Comparison of ENCODE assay signal across 18 cellular contexts in the genomic region with DNA sequence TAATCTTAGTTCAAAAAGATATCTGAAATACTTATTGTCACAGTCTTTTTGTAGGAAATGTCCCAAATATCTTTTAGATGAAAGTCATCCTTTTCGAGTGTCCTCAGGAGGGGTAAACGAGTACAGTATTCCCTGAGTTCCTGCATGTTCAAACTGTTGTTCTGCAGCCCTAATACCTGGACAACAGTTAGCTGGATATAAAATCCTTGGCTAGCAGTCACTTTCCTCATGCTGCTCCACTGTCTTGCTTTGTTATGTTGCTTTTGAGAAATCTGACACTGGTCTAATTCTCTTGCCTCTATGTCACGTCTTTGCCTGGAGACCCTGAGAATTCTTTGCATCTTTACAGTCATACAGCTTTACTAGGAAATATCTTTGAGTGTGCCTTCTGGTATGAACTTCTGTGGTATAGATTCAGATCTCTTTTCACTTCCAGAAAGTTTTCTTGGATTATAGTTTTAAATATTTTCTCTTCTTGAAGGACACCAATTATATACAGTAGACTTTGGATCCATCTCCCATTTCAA. TPM values are rescaled to one million over a fixed set of nuclear protein-coding genes. Genes with fewer than 3 reads are reported as not detected.
DNase-seq lines count a peak whose midpoint lies in the region; ATAC-seq, FAIRE-seq and TF ChIP-seq lines count a peak whose summit lies in the region.
"Had no signal": no experiment of that assay in that cellular context is flagged by ENCODE, and none has a peak within 500 bp of the region (broad histone marks: within the 10 kb centered on the region; RNA-seq: fewer than 3 reads in every experiment).

No MANE protein-coding gene starts in this region.

- no peak for FAIRE-seq in astrocyte (lab: Jason Lieb, UNC)
- FAIRE-seq: G401.6, GM12892, GM19239 had no signal

- H2AFZ ChIP-seq in astrocyte (ENCODE audit: low read depth, low read length): no peak overlapping the region

- H3K27me3 ChIP-seq in astrocyte (ENCODE audit: insufficient read depth, low read length) (no peaks in the 10 kb centered on the region), foreskin keratinocyte (no peaks in the 10 kb centered on the region)
- H3K27me3 ChIP-seq: BLaER1 treated with 17β-estradiol and CSF1 and Interleukin-3, amounts not matched to agents 10 nM and 100 nM had no signal

- H3K4me3 ChIP-seq in astrocyte (ENCODE audit: insufficient read depth, low read depth, low read length): no peak overlapping the region
- H3K4me3 ChIP-seq: BLaER1 treated with 17β-estradiol and CSF1 and Interleukin-3, amounts not matched to agents 10 nM and 100 nM had no signal

- no peaks in the 10 kb centered on the region for H3K36me3 ChIP-seq in astrocyte (ENCODE audit: insufficient read depth, low read length)

- TF ChIP-seq CTCF in HFFc6 (IDR thresholded peaks at IDR 0.05) (no peak), astrocyte (IDR thresholded peaks at IDR 0.05; ENCODE audit: insufficient read depth, low read depth, low read length) (no peak), foreskin keratinocyte (conservative IDR thresholded peaks at IDR 0.05) (no peak)

- no peak for ATAC-seq in stimulated activated effector memory CD8-positive, alpha-beta T cell treated with anti-CD3 and anti-CD28 coated beads, Interleukin-12 subunit alpha, Interleukin-12 subunit beta, amount 100 ng/mL, for 72 hours
- ATAC-seq in esophagus mucosa: no peak
- ATAC-seq in foreskin keratinocyte: no peak
- ATAC-seq in left lobe of liver: no peak

- peaks cover 18% of the 10 kb centered on the region for H3K4me1 Mint-ChIP-seq in activated CD4-positive, alpha-beta T cell treated with anti-CD3 and anti-CD28 coated beads, Interleukin-2, amount 10 ng/mL, durations not matched to agents 24 days and 14 days
- H3K4me1 Mint-ChIP-seq in HFFc6 (ENCODE audit: low read depth): peaks cover 37% of the 10 kb centered on the region
- peaks cover 15% of the 10 kb centered on the region for H3K4me1 Mint-ChIP-seq in astrocyte (ENCODE audit: low read depth, unreplicated experiment)
- peaks cover 21% of the 10 kb centered on the region for H3K4me1 Mint-ChIP-seq in stimulated activated effector memory CD8-positive, alpha-beta T cell treated with anti-CD3 and anti-CD28 coated beads, Interleukin-12 subunit alpha, Interleukin-12 subunit beta, amount 100 ng/mL, for 72 hours

- no peaks in the 10 kb centered on the region for H3K9me3 ChIP-seq in astrocyte (ENCODE audit: insufficient read depth, low read depth, low read length)

- peak; percentile 18 for DNase-seq in activated CD4-positive, alpha-beta T cell treated with anti-CD3 and anti-CD28 coated beads, Interleukin-2, amount 10 ng/mL, durations not matched to agents 24 days and 14 days
- DNase-seq in activated CD4-positive, alpha-beta T cell treated with anti-CD3 and anti-CD28 coated beads, Interleukin-2, amount 50 U/mL, for 4 hours: no peak
- DNase-seq in HFFc6: no peak
- DNase-seq in astrocyte (ENCODE audit: low read depth): no peak
- DNase-seq in stimulated activated effector memory CD8-positive, alpha-beta T cell treated with anti-CD3 and anti-CD28 coated beads, Interleukin-12 subunit alpha, Interleukin-12 subunit beta, amount 100 ng/mL, for 72 hours (ENCODE audit: low spot score in 2 of 2): no peak
- no peak for DNase-seq in foreskin keratinocyte
- no peak for DNase-seq in left lobe of liver (ENCODE audit: low spot score)
- DNase-seq: ACHN; CD4-positive, CD25-positive, alpha-beta regulatory T cell; DMS79; EL; GOT3 had no signal

- no peaks in the 10 kb centered on the region for H3K9me3 Mint-ChIP-seq in activated CD4-positive, alpha-beta T cell treated with anti-CD3 and anti-CD28 coated beads, Interleukin-2, amount 10 ng/mL, durations not matched to agents 24 days and 14 days
- H3K9me3 Mint-ChIP-seq in HFFc6 (no peaks in the 10 kb centered on the region), astrocyte (ENCODE audit: unreplicated experiment) (no peaks in the 10 kb centered on the region)
- no peaks in the 10 kb centered on the region for H3K9me3 Mint-ChIP-seq in stimulated activated effector memory CD8-positive, alpha-beta T cell treated with anti-CD3 and anti-CD28 coated beads, Interleukin-12 subunit alpha, Interleukin-12 subunit beta, amount 100 ng/mL, for 72 hours
- H3K9me3 Mint-ChIP-seq: CD4-positive, CD25-positive, alpha-beta regulatory T cell had no signal

- H3K4me3 Mint-ChIP-seq in activated CD4-positive, alpha-beta T cell treated with anti-CD3 and anti-CD28 coated beads, Interleukin-2, amount 10 ng/mL, durations not matched to agents 24 days and 14 days: no peak overlapping the region
- peak overlapping the region; percentile 56; the same call in 1 of the 2 replicates for H3K4me3 Mint-ChIP-seq in HFFc6
- no peak overlapping the region for H3K4me3 Mint-ChIP-seq in astrocyte (ENCODE audit: unreplicated experiment)
- H3K4me3 Mint-ChIP-seq in stimulated activated effector memory CD8-positive, alpha-beta T cell treated with anti-CD3 and anti-CD28 coated beads, Interleukin-12 subunit alpha, Interleukin-12 subunit beta, amount 100 ng/mL, for 72 hours: no peak overlapping the region

- no peak overlapping the region for H3K27ac Mint-ChIP-seq in activated CD4-positive, alpha-beta T cell treated with anti-CD3 and anti-CD28 coated beads, Interleukin-2, amount 10 ng/mL, durations not matched to agents 24 days and 14 days
- H3K27ac Mint-ChIP-seq in HFFc6 (peak overlapping the region; percentile 79; the same call in 1 of the 2 replicates), astrocyte (ENCODE audit: unreplicated experiment) (peak overlapping the region; percentile 21)
- peak overlapping the region; percentile 46 for H3K27ac Mint-ChIP-seq in stimulated activated effector memory CD8-positive, alpha-beta T cell treated with anti-CD3 and anti-CD28 coated beads, Interleukin-12 subunit alpha, Interleukin-12 subunit beta, amount 100 ng/mL, for 72 hours
- H3K27ac Mint-ChIP-seq: CD4-positive, CD25-positive, alpha-beta regulatory T cell had no signal

- no peaks in the 10 kb centered on the region for H4K20me1 ChIP-seq in astrocyte (ENCODE audit: insufficient read depth, low read length)

- no peaks in the 10 kb centered on the region for H3K27me3 Mint-ChIP-seq in activated CD4-positive, alpha-beta T cell treated with anti-CD3 and anti-CD28 coated beads, Interleukin-2, amount 10 ng/mL, durations not matched to agents 24 days and 14 days
- H3K27me3 Mint-ChIP-seq in HFFc6 (ENCODE audit: insufficient read depth) (no peaks in the 10 kb centered on the region), astrocyte (ENCODE audit: low read depth, unreplicated experiment) (no peaks in the 10 kb centered on the region)
- H3K27me3 Mint-ChIP-seq: CD4-positive, CD25-positive, alpha-beta regulatory T cell had no signal

- H3K27ac ChIP-seq in astrocyte (ENCODE audit: low read depth, low read length) (no peak overlapping the region), foreskin keratinocyte (no peak overlapping the region)
- H3K27ac ChIP-seq: 22Rv1 had no signal

- H3K4me1 ChIP-seq in astrocyte (ENCODE audit: insufficient read depth, low read length): no peaks in the 10 kb centered on the region
- H3K4me1 ChIP-seq in foreskin keratinocyte: no peaks in the 10 kb centered on the region

- H3K36me3 Mint-ChIP-seq in activated CD4-positive, alpha-beta T cell treated with anti-CD3 and anti-CD28 coated beads, Interleukin-2, amount 10 ng/mL, durations not matched to agents 24 days and 14 days (ENCODE audit: low read depth): peaks cover 39% of the 10 kb centered on the region
- H3K36me3 Mint-ChIP-seq in HFFc6 (ENCODE audit: low read depth) (peaks cover 43% of the 10 kb centered on the region), astrocyte (ENCODE audit: low read depth, unreplicated experiment) (peaks cover 7% of the 10 kb centered on the region)
- H3K36me3 Mint-ChIP-seq in stimulated activated effector memory CD8-positive, alpha-beta T cell treated with anti-CD3 and anti-CD28 coated beads, Interleukin-12 subunit alpha, Interleukin-12 subunit beta, amount 100 ng/mL, for 72 hours: peaks cover 47% of the 10 kb centered on the region

- no peak overlapping the region for H3K4me2 ChIP-seq in astrocyte (ENCODE audit: low read length)

- no peak overlapping the region for H3K9ac ChIP-seq in astrocyte (ENCODE audit: low read length)

- H3K79me2 ChIP-seq in astrocyte (ENCODE audit: insufficient read depth, low read length): peaks cover 28% of the 10 kb centered on the region

- intact Hi-C loops in activated CD4-positive, alpha-beta T cell treated with anti-CD3 and anti-CD28 coated beads, Interleukin-2, amount 10 ng/mL, durations not matched to agents 24 days and 14 days (cut with micrococcal nuclease): no loop called here

RNA-seq across cellular contexts. Expression of a gene that starts 9.5 kb away (rescaled TPM):
- total RNA-seq in activated CD4-positive, alpha-beta T cell treated with anti-CD3 and anti-CD28 coated beads, Interleukin-2, amount 10 ng/mL, durations not matched to agents 24 days and 14 days: 11.5 and 13.1 TPM in 2 replicates
- total RNA-seq in HFFc6 (2021; fragmentation: NEBNext Ultra II Directional; extraction: Animal tissue kit (Norgen Biotek cat#: 25700)): 1 to 10 TPM; 3.6 to 5.1 (median 4.5) TPM
- total RNA-seq in astrocyte: 11.1 and 11.3 TPM in 2 replicates
- total RNA-seq in esophagus mucosa: 8.2 TPM
- total RNA-seq in foreskin keratinocyte: 5.0 and 5.2 TPM in 2 replicates
- polyA plus RNA-seq in foreskin keratinocyte: 1.3 TPM in 2 replicates
- total RNA-seq in left lobe of liver: 9.5 TPM

RNA-seq across cellular contexts. Expression of a gene that starts 10.0 kb away (rescaled TPM):
- total RNA-seq in activated CD4-positive, alpha-beta T cell treated with anti-CD3 and anti-CD28 coated beads, Interleukin-2, amount 10 ng/mL, durations not matched to agents 24 days and 14 days: 79.9 and 84.5 TPM in 2 replicates
- total RNA-seq in HFFc6 (2021; fragmentation: NEBNext Ultra II Directional; extraction: Animal tissue kit (Norgen Biotek cat#: 25700)): 10 to 100 TPM; 24.7 to 38.5 (median 35.2) TPM
- 26.2 and 35.0 TPM in 2 replicates for total RNA-seq in astrocyte
- 27.4 TPM for total RNA-seq in esophagus mucosa
- total RNA-seq in foreskin keratinocyte: 52.6 and 62.6 TPM in 2 replicates
- 39.5 and 52.1 TPM in 2 replicates for polyA plus RNA-seq in foreskin keratinocyte
- 10.0 TPM for total RNA-seq in left lobe of liver
